Comparison of ENCODE assay signal across 8 cellular contexts in the genomic region with DNA sequence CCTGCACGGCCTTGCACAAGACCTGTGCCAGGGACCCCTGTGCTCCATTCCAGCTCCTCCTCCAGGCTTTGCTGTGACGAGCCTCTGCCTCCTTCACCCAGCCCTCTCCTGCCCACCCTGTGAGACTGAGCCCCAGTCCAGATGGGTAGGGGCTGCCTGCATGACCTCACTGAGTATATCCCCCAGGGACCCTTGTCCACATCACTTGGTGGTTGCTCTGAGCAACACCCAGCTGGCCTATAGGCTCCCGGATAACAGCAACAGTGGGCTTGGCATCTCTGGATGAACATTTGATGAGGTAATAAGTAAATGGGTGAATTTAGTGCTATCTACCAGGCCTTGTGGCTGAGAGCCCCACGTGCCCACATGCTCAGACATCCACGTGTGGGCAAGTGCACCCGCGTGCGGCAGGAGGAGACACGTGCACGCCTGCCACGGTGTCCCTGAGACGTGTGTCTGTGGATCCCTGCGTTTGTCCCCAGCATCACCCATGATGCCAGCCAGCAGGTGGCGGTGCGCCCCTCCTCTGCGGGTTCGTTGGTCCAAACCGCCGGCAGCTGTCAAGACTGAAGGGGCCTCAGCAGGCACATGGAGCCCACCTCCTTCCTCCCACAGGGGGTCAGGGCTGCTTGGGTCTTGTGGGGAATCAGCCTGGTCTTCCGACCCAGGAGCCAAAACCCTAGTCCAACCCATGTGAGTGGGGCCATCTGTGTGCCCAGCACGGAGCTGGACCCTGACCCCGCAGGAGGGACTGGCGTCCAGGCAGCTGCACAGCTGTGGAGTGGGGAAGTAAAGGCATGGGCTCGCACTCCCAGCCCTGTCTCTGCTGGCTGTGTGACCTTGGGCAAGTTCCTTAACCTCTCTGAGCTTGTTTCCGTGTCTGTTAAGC. TPM values are rescaled to one million over a fixed set of nuclear protein-coding genes. Genes with fewer than 3 reads are reported as not detected.
DNase-seq lines count a peak whose midpoint lies in the region; TF ChIP-seq lines count a peak whose summit lies in the region.

No MANE protein-coding gene starts in this region.

- intact Hi-C loops in head of caudate nucleus (cut with DNase I) = loop anchor here (2.0 to 5.0 kb wide), 2 partner anchors 121 to 161 kb away; no protein-coding TSS in a partner anchor
- intact Hi-C loops in posterior cingulate gyrus (cut with DNase I) = loop anchor here (1.0 kb wide), 1 partner anchor 121 kb away; no protein-coding TSS in a partner anchor

- H3K27ac Mint-ChIP-seq in activated naive CD4-positive, alpha-beta T cell treated with anti-CD3 and anti-CD28 coated beads, Interleukin-2, amount 10 ng/mL, durations not matched to agents 7 days and 5 days = peak overlapping the region; percentile 98
- peak overlapping the region; percentile 78 for H3K27ac Mint-ChIP-seq in type B pancreatic cell

- H3K9me3 Mint-ChIP-seq in activated naive CD4-positive, alpha-beta T cell treated with anti-CD3 and anti-CD28 coated beads, Interleukin-2, amount 10 ng/mL, durations not matched to agents 7 days and 5 days = no peaks in the 10 kb centered on the region
- H3K9me3 Mint-ChIP-seq in type B pancreatic cell = no peaks in the 10 kb centered on the region

- peak overlapping the region; percentile 89 for H3K4me3 Mint-ChIP-seq in activated naive CD4-positive, alpha-beta T cell treated with anti-CD3 and anti-CD28 coated beads, Interleukin-2, amount 10 ng/mL, durations not matched to agents 7 days and 5 days
- H3K4me3 Mint-ChIP-seq in type B pancreatic cell = no peak overlapping the region

- no peaks in the 10 kb centered on the region for H3K27me3 Mint-ChIP-seq in activated naive CD4-positive, alpha-beta T cell treated with anti-CD3 and anti-CD28 coated beads, Interleukin-2, amount 10 ng/mL, durations not matched to agents 7 days and 5 days
- no peaks in the 10 kb centered on the region for H3K27me3 Mint-ChIP-seq in type B pancreatic cell

- CTCF ChIA-PET in activated naive CD4-positive, alpha-beta T cell treated with anti-CD3 and anti-CD28 coated beads, Interleukin-2, amount 10 ng/mL, durations not matched to agents 7 days and 5 days (lab: Charles Lee) = interaction anchor here (0.5 to 19.0 kb wide), 22 partner anchors 15 to 275 kb away, joined by 3 to 391 read pairs (median 4); a partner anchor contains a TSS

- peak; percentile 92 for TF ChIP-seq CTCF in type B pancreatic cell (conservative IDR thresholded peaks at IDR 0.05)

- peak; percentile 76 to 90 (median 80) for DNase-seq in NCI-H1417 (lab: John Stamatoyannopoulos, UW)
- DNase-seq in NCI-H1417 treated with DMSO at 0.1 percent for 48 hours (lab: John Stamatoyannopoulos, UW) = no peak
- peak; percentile 53 for DNase-seq in NCI-H1092 (lab: John Stamatoyannopoulos, UW)
- peak; percentile 71 for DNase-seq in SKM-1 treated with dmso at 0.1 percent for 144 hours (lab: John Stamatoyannopoulos, UW; ENCODE audit: unreplicated experiment)
- peak; percentile 94 for DNase-seq in activated naive CD4-positive, alpha-beta T cell treated with anti-CD3 and anti-CD28 coated beads, Interleukin-2, amount 10 ng/mL, durations not matched to agents 7 days and 5 days
- DNase-seq in head of caudate nucleus = peak; percentile 89 to 98 (median 95)
- DNase-seq in posterior cingulate gyrus = peak; percentile 86 to 99 (median 96)
- peak; percentile 93 for DNase-seq in type B pancreatic cell (ENCODE audit: extremely low spot score, unreplicated experiment)

- H3K36me3 Mint-ChIP-seq in activated naive CD4-positive, alpha-beta T cell treated with anti-CD3 and anti-CD28 coated beads, Interleukin-2, amount 10 ng/mL, durations not matched to agents 7 days and 5 days = peaks cover 14% of the 10 kb centered on the region
- H3K36me3 Mint-ChIP-seq in type B pancreatic cell = no peaks in the 10 kb centered on the region

- peaks cover 82% of the 10 kb centered on the region for H3K4me1 Mint-ChIP-seq in activated naive CD4-positive, alpha-beta T cell treated with anti-CD3 and anti-CD28 coated beads, Interleukin-2, amount 10 ng/mL, durations not matched to agents 7 days and 5 days
- peaks cover 33% of the 10 kb centered on the region for H3K4me1 Mint-ChIP-seq in type B pancreatic cell (ENCODE audit: unreplicated experiment)

RNA-seq across cellular contexts. Expression of a gene that starts 45.9 kb away (rescaled TPM):
- 0.10 TPM in 1 of 2 replicates, not detected in the other for total RNA-seq in type B pancreatic cell (ENCODE audit: low replicate concordance)
